Comparison of ENCODE assay signal across 15 cellular contexts in the genomic region with DNA sequence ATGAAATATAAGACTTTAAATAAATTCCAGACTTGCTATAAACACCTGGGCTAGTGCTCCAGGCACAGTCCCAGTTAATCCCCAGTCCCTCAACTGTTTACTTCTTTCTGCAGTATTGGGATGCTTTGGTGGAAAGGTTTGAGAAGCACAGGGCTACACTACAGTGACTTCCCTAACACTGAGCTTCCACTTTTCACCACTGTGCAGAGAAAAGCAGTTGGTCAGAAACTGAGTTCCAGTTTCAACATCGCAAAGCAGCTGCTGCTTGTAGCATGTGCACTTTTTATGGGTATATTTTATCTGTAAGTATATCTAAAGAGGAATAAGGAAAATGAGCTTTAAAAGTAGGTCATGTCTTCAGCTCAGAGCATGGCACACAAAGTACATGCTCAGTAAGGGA.
DNase-seq lines count a peak whose midpoint lies in the region; ATAC-seq, FAIRE-seq and TF ChIP-seq lines count a peak whose summit lies in the region.
"Had no signal": no experiment of that assay in that cellular context is flagged by ENCODE, and none has a peak within 500 bp of the region (broad histone marks: within the 10 kb centered on the region; RNA-seq: fewer than 3 reads in every experiment).

No MANE protein-coding gene starts in this region.

- TF ChIP-seq CTCF in OCI-LY3 (IDR thresholded peaks at IDR 0.05; ENCODE audit: low read depth, low read length): no peak

- H3K27me3 ChIP-seq in OCI-LY3 (ENCODE audit: low read depth, low read length) (no peaks in the 10 kb centered on the region), small intestine (ENCODE audit: control insufficient read depth in 2 of 2, insufficient read depth in 2 of 2, low read length in 2 of 2) (no peaks in the 10 kb centered on the region)

- peaks cover 2% of the 10 kb centered on the region for H3K27me3 Mint-ChIP-seq in activated CD4-positive, alpha-beta memory T cell treated with anti-CD3 and anti-CD28 coated beads, Interleukin-2, amount 10 ng/mL, durations not matched to agents 7 days and 5 days
- H3K27me3 Mint-ChIP-seq: activated naive CD4-positive, alpha-beta T cell treated with anti-CD3 and anti-CD28 coated beads, Interleukin-2, amount 50 U/mL, for 24 hours had no signal

- H3K36me3 Mint-ChIP-seq in activated CD4-positive, alpha-beta memory T cell treated with anti-CD3 and anti-CD28 coated beads, Interleukin-2, amount 10 ng/mL, durations not matched to agents 7 days and 5 days (ENCODE audit: low read depth): no peaks in the 10 kb centered on the region
- H3K36me3 Mint-ChIP-seq: activated naive CD4-positive, alpha-beta T cell treated with anti-CD3 and anti-CD28 coated beads, Interleukin-2, amount 50 U/mL, for 24 hours; natural killer cell treated with Interleukin-12 subunit alpha and Interleukin-12 subunit beta and Interleukin-15 and Interleukin-18, amount 100 ng/mL, for 72 hours had no signal

- H3K4me3 ChIP-seq in OCI-LY3 (ENCODE audit: low read length): peak overlapping the region; percentile 20; the same call in 1 of the 2 replicates
- H3K4me3 ChIP-seq in small intestine (ENCODE audit: low read depth in 1 of 2, low read length in 2 of 2): no peak overlapping the region

- peak overlapping the region; percentile 54 for H3K4me2 ChIP-seq in OCI-LY3 (ENCODE audit: low read length)

- DNase-seq in activated CD4-positive, alpha-beta memory T cell treated with anti-CD3 and anti-CD28 coated beads, Interleukin-2, amount 10 ng/mL, durations not matched to agents 7 days and 5 days: no peak
- DNase-seq in activated CD4-positive, alpha-beta T cell treated with anti-CD3 and anti-CD28 coated beads, Interleukin-2, amount 50 U/mL, for 4 hours: no peak
- DNase-seq in activated gamma-delta T cell (lab: John Stamatoyannopoulos, UW): no peak
- no peak for DNase-seq in small intestine
- DNase-seq: activated CD4-positive, alpha-beta T cell treated with anti-CD3 and anti-CD28 coated beads for 48 hours; cortex of kidney; kidney; NCI-H1092 had no signal

- no peak for FAIRE-seq in small intestine (lab: Jason Lieb, UNC)
- FAIRE-seq: kidney, urothelium cell line had no signal

- no peak overlapping the region for H3K27ac Mint-ChIP-seq in activated CD4-positive, alpha-beta memory T cell treated with anti-CD3 and anti-CD28 coated beads, Interleukin-2, amount 10 ng/mL, durations not matched to agents 7 days and 5 days
- H3K27ac Mint-ChIP-seq: activated naive CD4-positive, alpha-beta T cell treated with anti-CD3 and anti-CD28 coated beads, Interleukin-2, amount 50 U/mL, for 24 hours; natural killer cell treated with Interleukin-12 subunit alpha and Interleukin-12 subunit beta and Interleukin-15 and Interleukin-18, amount 100 ng/mL, for 72 hours had no signal

- peak overlapping the region; percentile 43 for H3K9ac ChIP-seq in OCI-LY3 (ENCODE audit: low read length)

- H3K9me3 ChIP-seq in OCI-LY3 (ENCODE audit: insufficient read depth, low read length): no peaks in the 10 kb centered on the region
- no peaks in the 10 kb centered on the region for H3K9me3 ChIP-seq in small intestine (ENCODE audit: control insufficient read depth, low read depth)

- H3K36me3 ChIP-seq in OCI-LY3 (replicated peaks; ENCODE audit: low read depth, low read length): no peaks in the 10 kb centered on the region
- no peaks in the 10 kb centered on the region for H3K36me3 ChIP-seq in small intestine (ENCODE audit: control insufficient read depth in 2 of 2, insufficient read depth in 2 of 2, low read length in 2 of 2)

- no peaks in the 10 kb centered on the region for H3K79me2 ChIP-seq in OCI-LY3 (ENCODE audit: low read length)

- peaks cover 68% of the 10 kb centered on the region for H3K4me1 ChIP-seq in OCI-LY3 (ENCODE audit: low read length)
- no peaks in the 10 kb centered on the region for H3K4me1 ChIP-seq in small intestine (ENCODE audit: control insufficient read depth in 2 of 2, insufficient read depth in 1 of 2, low read depth in 1 of 2, low read length in 1 of 2)

- POLR2A ChIA-PET in activated CD4-positive, alpha-beta memory T cell treated with anti-CD3 and anti-CD28 coated beads, Interleukin-2, amount 10 ng/mL, durations not matched to agents 7 days and 5 days (lab: Charles Lee): no interaction called here

- peak; percentile 81 for ATAC-seq in GM18858 (IDR thresholded peaks at IDR 0.05; ENCODE audit: unreplicated experiment)
- ATAC-seq in GM21390 (IDR thresholded peaks at IDR 0.05; ENCODE audit: unreplicated experiment): peak; percentile 90
- ATAC-seq in HG03025 (IDR thresholded peaks at IDR 0.05; ENCODE audit: low FRiP score, unreplicated experiment): peak; percentile 82
- ATAC-seq: natural killer cell treated with Interleukin-12 subunit alpha and Interleukin-12 subunit beta and Interleukin-15 and Interleukin-18, amount 100 ng/mL, for 72 hours had no signal

- H2AFZ ChIP-seq in OCI-LY3 (ENCODE audit: low read depth, low read length): peak overlapping the region; percentile 17; the same call in 1 of the 2 replicates

- H3K27ac ChIP-seq in OCI-LY3 (ENCODE audit: low read length) (peak overlapping the region; percentile 87), small intestine (ENCODE audit: low read depth in 1 of 2, low read length in 1 of 2) (no peak overlapping the region)

- no peak overlapping the region for H3K4me3 Mint-ChIP-seq in activated CD4-positive, alpha-beta memory T cell treated with anti-CD3 and anti-CD28 coated beads, Interleukin-2, amount 10 ng/mL, durations not matched to agents 7 days and 5 days
- H3K4me3 Mint-ChIP-seq: activated naive CD4-positive, alpha-beta T cell treated with anti-CD3 and anti-CD28 coated beads, Interleukin-2, amount 50 U/mL, for 24 hours; natural killer cell treated with Interleukin-12 subunit alpha and Interleukin-12 subunit beta and Interleukin-15 and Interleukin-18, amount 100 ng/mL, for 72 hours had no signal

- no peaks in the 10 kb centered on the region for H4K20me1 ChIP-seq in OCI-LY3 (ENCODE audit: insufficient read depth, low read length)

- no peaks in the 10 kb centered on the region for H3K9me3 Mint-ChIP-seq in activated CD4-positive, alpha-beta memory T cell treated with anti-CD3 and anti-CD28 coated beads, Interleukin-2, amount 10 ng/mL, durations not matched to agents 7 days and 5 days
- H3K9me3 Mint-ChIP-seq: activated naive CD4-positive, alpha-beta T cell treated with anti-CD3 and anti-CD28 coated beads, Interleukin-2, amount 50 U/mL, for 24 hours; natural killer cell treated with Interleukin-12 subunit alpha and Interleukin-12 subunit beta and Interleukin-15 and Interleukin-18, amount 100 ng/mL, for 72 hours had no signal

- CTCF ChIA-PET in activated CD4-positive, alpha-beta memory T cell treated with anti-CD3 and anti-CD28 coated beads, Interleukin-2, amount 10 ng/mL, durations not matched to agents 7 days and 5 days (lab: Charles Lee): no interaction called here

- H3K4me1 Mint-ChIP-seq in activated CD4-positive, alpha-beta memory T cell treated with anti-CD3 and anti-CD28 coated beads, Interleukin-2, amount 10 ng/mL, durations not matched to agents 7 days and 5 days: no peaks in the 10 kb centered on the region
- H3K4me1 Mint-ChIP-seq: activated naive CD4-positive, alpha-beta T cell treated with anti-CD3 and anti-CD28 coated beads, Interleukin-2, amount 50 U/mL, for 24 hours had no signal

- 74 to 97% (median 83%) methylated on average over 1 of the region's 1 CpG for WGBS in small intestine, 3 donors
